18 cellular contexts compared by ENCODE assay signal in genomic region chr2:79101024-79101423, GRCh38. TPM values are rescaled to one million over a fixed set of nuclear protein-coding genes. Genes with fewer than 3 reads are reported as not detected.
DNase-seq lines count a peak whose midpoint lies in the region; TF ChIP-seq lines count a peak whose summit lies in the region.
"Had no signal": no experiment of that assay in that cellular context is flagged by ENCODE, and none has a peak within 500 bp of the region (broad histone marks: within the 10 kb centered on the region; RNA-seq: fewer than 3 reads in every experiment).

No MANE protein-coding gene starts in this region.

- H2AFZ ChIP-seq in Karpas-422 (ENCODE audit: low read length) (0 out of 2 replicates have a peak overlapping the region, but pooled peaks have one; percentile 88), smooth muscle cell (ENCODE audit: low read depth) (no peak overlapping the region)
- H2AFZ ChIP-seq: GM23248 had no signal

- no peaks in the 10 kb centered on the region for H3F3A ChIP-seq in smooth muscle cell (ENCODE audit: low read depth)

- no peaks in the 10 kb centered on the region for H3K36me3 Mint-ChIP-seq in Calu3 (ENCODE audit: insufficient read depth, unreplicated experiment)
- H3K36me3 Mint-ChIP-seq: CD4-positive, CD25-positive, alpha-beta regulatory T cell; CD8-positive, alpha-beta memory T cell had no signal

- H3K4me1 ChIP-seq in BLaER1 treated with 17β-estradiol and CSF1 and Interleukin-3, amounts not matched to agents 10 nM and 100 nM, result peaks cover 15 to 30% (median 22%) of the 10 kb centered on the region in 10 experiments
- H3K4me1 ChIP-seq in Karpas-422 (ENCODE audit: low read length) (peaks cover 27% of the 10 kb centered on the region), smooth muscle cell (ENCODE audit: low read depth) (no peaks in the 10 kb centered on the region), testis (no peaks in the 10 kb centered on the region)
- H3K4me1 ChIP-seq: A549, HAP-1 had no signal

- H3K27me3 Mint-ChIP-seq in Calu3 (ENCODE audit: unreplicated experiment), result no peaks in the 10 kb centered on the region
- H3K27me3 Mint-ChIP-seq: CD4-positive, CD25-positive, alpha-beta regulatory T cell; CD8-positive, alpha-beta memory T cell had no signal

- TF ChIP-seq POLR2A in testis (IDR thresholded peaks at IDR 0.05), result no peak

- WGBS in smooth muscle cell (ENCODE audit: low lambda C conversion rate), result 78% methylated on average over 2 of the region's 2 CpGs
- 88% methylated on average over 2 of the region's 2 CpGs for WGBS in testis, 2 donors

- no peaks in the 10 kb centered on the region for H3K9me2 ChIP-seq in Karpas-422 (replicated peaks; ENCODE audit: insufficient read depth, low read length)

- peak overlapping the region in 6 of 11 experiments; percentile 58 to 83 (median 73); a peak in 9 of 22 replicates for H3K4me2 ChIP-seq in BLaER1 treated with 17β-estradiol and CSF1 and Interleukin-3, amounts not matched to agents 10 nM and 100 nM
- H3K4me2 ChIP-seq in Karpas-422 (ENCODE audit: low read depth, low read length, poor library complexity, severe bottlenecking) (peak overlapping the region; percentile 71), smooth muscle cell (no peak overlapping the region)
- H3K4me2 ChIP-seq: A549 had no signal

- H3K27ac Mint-ChIP-seq in Calu3 (ENCODE audit: unreplicated experiment), result no peak overlapping the region
- H3K27ac Mint-ChIP-seq: CD4-positive, CD25-positive, alpha-beta regulatory T cell; CD8-positive, alpha-beta memory T cell had no signal

- H3K9ac ChIP-seq in BLaER1 treated with 17β-estradiol and CSF1 and Interleukin-3, amounts not matched to agents 10 nM and 100 nM, result no peak overlapping the region
- peak overlapping the region; percentile 38 for H3K9ac ChIP-seq in Karpas-422 (ENCODE audit: low read length)
- no peak overlapping the region for H3K9ac ChIP-seq in smooth muscle cell (ENCODE audit: low read depth)
- H3K9ac ChIP-seq: GM23248 had no signal

- CTCF ChIA-PET in Calu3 (lab: Charles Lee), result no interaction called here

- TF ChIP-seq CTCF in smooth muscle cell (IDR thresholded peaks at IDR 0.05; ENCODE audit: borderline replicate concordance, insufficient read depth, poor library complexity, severe bottlenecking) (no peak), Calu3 (IDR thresholded peaks at IDR 0.05; ENCODE audit: unreplicated experiment) (no peak), testis (IDR thresholded peaks at IDR 0.05) (no peak)

- H3K9me3 Mint-ChIP-seq in Calu3 (ENCODE audit: low read depth, unreplicated experiment), result peaks cover 14% of the 10 kb centered on the region

- H3K79me2 ChIP-seq in Karpas-422 (ENCODE audit: low read length) (no peaks in the 10 kb centered on the region), smooth muscle cell (ENCODE audit: low read depth) (no peaks in the 10 kb centered on the region)

- BruUV-seq in Calu3 (replicated peaks; lab: Mats Ljungman, UMichigan), result no TSS peak

- no peaks in the 10 kb centered on the region for H4K20me1 ChIP-seq in BLaER1 treated with 17β-estradiol and CSF1 and Interleukin-3, amounts not matched to agents 10 nM and 100 nM
- no peaks in the 10 kb centered on the region for H4K20me1 ChIP-seq in Karpas-422 (ENCODE audit: insufficient read depth, low read depth, low read length)
- no peaks in the 10 kb centered on the region for H4K20me1 ChIP-seq in smooth muscle cell (ENCODE audit: low read depth)

- DNase-seq in Karpas-422, result no peak
- DNase-seq in smooth muscle cell (lab: John Stamatoyannopoulos, UW; ENCODE audit: unreplicated experiment), result no peak
- DNase-seq in Calu3, result no peak
- no peak for DNase-seq in testis
- DNase-seq: AML-193; C1 segment of cervical spinal cord; CD4-positive, CD25-positive, alpha-beta regulatory T cell; CD8-positive, alpha-beta memory T cell; COR-L47; DMS153; DMS79; GDM1; GM23248 had no signal

- no peaks in the 10 kb centered on the region for H3K36me3 ChIP-seq in BLaER1 treated with 17β-estradiol and CSF1 and Interleukin-3, amounts not matched to agents 10 nM and 100 nM
- no peaks in the 10 kb centered on the region for H3K36me3 ChIP-seq in Karpas-422 (ENCODE audit: insufficient read depth, low read length)
- H3K36me3 ChIP-seq in smooth muscle cell (ENCODE audit: low read depth), result no peaks in the 10 kb centered on the region
- H3K36me3 ChIP-seq in testis (ENCODE audit: low read depth, missing control alignments), result no peaks in the 10 kb centered on the region
- H3K36me3 ChIP-seq: HAP-1 had no signal

- H3K4me1 Mint-ChIP-seq in Calu3 (ENCODE audit: low read depth, unreplicated experiment), result no peaks in the 10 kb centered on the region
- H3K4me1 Mint-ChIP-seq: CD4-positive, CD25-positive, alpha-beta regulatory T cell; CD8-positive, alpha-beta memory T cell had no signal

- no peak overlapping the region for H3K4me3 Mint-ChIP-seq in Calu3 (ENCODE audit: low read depth, unreplicated experiment)
- H3K4me3 Mint-ChIP-seq: CD4-positive, CD25-positive, alpha-beta regulatory T cell; CD8-positive, alpha-beta memory T cell had no signal

- H3K4me3 ChIP-seq in BLaER1 treated with 17β-estradiol and CSF1 and Interleukin-3, amounts not matched to agents 10 nM and 100 nM, result peak overlapping the region in 1 of 10 experiments; percentile 1; a peak in 1 of 20 replicates
- H3K4me3 ChIP-seq in Karpas-422 (ENCODE audit: low read length), result peak overlapping the region; percentile 43
- H3K4me3 ChIP-seq in smooth muscle cell, result no peak overlapping the region
- no peak overlapping the region for H3K4me3 ChIP-seq in testis
- H3K4me3 ChIP-seq: A549, GM23248, HAP-1 had no signal

- peaks cover 14 to 32% (median 16%) of the 10 kb centered on the region in 11 experiments; a peak in 21 of 22 replicates for H3K9me3 ChIP-seq in BLaER1 treated with 17β-estradiol and CSF1 and Interleukin-3, amounts not matched to agents 10 nM and 100 nM (replicated peaks in 1 of 11)
- H3K9me3 ChIP-seq in Karpas-422 (ENCODE audit: low read length), result peaks cover 4% of the 10 kb centered on the region; the same call in 1 of the 2 replicates
- H3K9me3 ChIP-seq in smooth muscle cell (replicated peaks; ENCODE audit: low read depth), result peaks cover 7% of the 10 kb centered on the region
- no peaks in the 10 kb centered on the region for H3K9me3 ChIP-seq in testis
- H3K9me3 ChIP-seq: HAP-1 had no signal

- intact Hi-C loops in Calu3 (cut with micrococcal nuclease; ENCODE audit: unreplicated experiment), result no loop called here
- intact Hi-C loops in testis (cut with DNase I; ENCODE audit: low total_unique reads), result no loop called here

- no peaks in the 10 kb centered on the region for H3K27me3 ChIP-seq in BLaER1 treated with 17β-estradiol and CSF1 and Interleukin-3, amounts not matched to agents 10 nM and 100 nM
- H3K27me3 ChIP-seq in Karpas-422 (ENCODE audit: low read length) (no peaks in the 10 kb centered on the region), smooth muscle cell (ENCODE audit: low read depth) (no peaks in the 10 kb centered on the region), testis (no peaks in the 10 kb centered on the region)

- H3K27ac ChIP-seq in BLaER1 treated with 17β-estradiol and CSF1 and Interleukin-3, amounts not matched to agents 10 nM and 100 nM, result no peak overlapping the region
- H3K27ac ChIP-seq in Karpas-422 (ENCODE audit: low read length) (peak overlapping the region; percentile 83), smooth muscle cell (ENCODE audit: low read depth) (no peak overlapping the region), testis (no peak overlapping the region)
- H3K27ac ChIP-seq: A549, GM23248 had no signal

RNA-seq across cellular contexts. Expression of gene REG1B, which starts 13.2 kb away (rescaled TPM):
- not detected in 2 replicates for total RNA-seq in Karpas-422 (2014; rRNA removed; shearing (Covaris generic); ENCODE audit: low replicate concordance)
- not detected in 2 replicates for total RNA-seq in smooth muscle cell
- not detected in 2 replicates for polyA plus RNA-seq in smooth muscle cell
- total RNA-seq in Calu3 (2022), result not detected in 2 replicates
- total RNA-seq in testis, result not detected
- not detected for polyA plus RNA-seq in testis (ENCODE audit: insufficient read depth, low read depth, low replicate concordance)
- total RNA-seq: CD4-positive, CD25-positive, alpha-beta regulatory T cell; CD8-positive, alpha-beta memory T cell; Daoy; GM23248; H4 had no signal
- polyA plus RNA-seq: A549; CD4-positive, CD25-positive, alpha-beta regulatory T cell; CD8-positive, alpha-beta memory T cell; GM23248 had no signal

RNA-seq across cellular contexts. Expression of gene REG1A, which starts 19.3 kb away (rescaled TPM):
- total RNA-seq in Karpas-422 (2014; rRNA removed; shearing (Covaris generic); ENCODE audit: low replicate concordance), result not detected in 2 replicates
- total RNA-seq in smooth muscle cell, result not detected in 2 replicates
- not detected in 2 replicates for polyA plus RNA-seq in smooth muscle cell
- total RNA-seq in Calu3 (2022), result not detected in 2 replicates
- total RNA-seq in testis, result under 1 TPM in 1 of 2 donors, not detected in 1; 0.87 TPM
- 0.74 TPM for polyA plus RNA-seq in testis (ENCODE audit: insufficient read depth, low read depth, low replicate concordance)
- total RNA-seq: CD4-positive, CD25-positive, alpha-beta regulatory T cell; CD8-positive, alpha-beta memory T cell; GM23248 had no signal
- polyA plus RNA-seq: A549; CD4-positive, CD25-positive, alpha-beta regulatory T cell; CD8-positive, alpha-beta memory T cell; GM23248 had no signal

RNA-seq across cellular contexts. Expression of gene REG3A, which starts 58.5 kb away (rescaled TPM):
- not detected in 2 replicates for total RNA-seq in Karpas-422 (2014; rRNA removed; shearing (Covaris generic); ENCODE audit: low replicate concordance)
- total RNA-seq in smooth muscle cell, result not detected in 2 replicates
- polyA plus RNA-seq in smooth muscle cell, result not detected in 2 replicates
- not detected in 2 replicates for total RNA-seq in Calu3 (2022)
- total RNA-seq in testis, result not detected
- polyA plus RNA-seq in testis (ENCODE audit: insufficient read depth, low read depth, low replicate concordance), result not detected
- total RNA-seq: CD4-positive, CD25-positive, alpha-beta regulatory T cell; CD8-positive, alpha-beta memory T cell; Daoy; GM23248; H4 had no signal
- polyA plus RNA-seq: A549; CD4-positive, CD25-positive, alpha-beta regulatory T cell; CD8-positive, alpha-beta memory T cell; GM23248 had no signal
